8 cellular contexts compared by ENCODE assay signal in genomic region chr3:107431298-107432012, GRCh38. TPM values are rescaled to one million over a fixed set of nuclear protein-coding genes. Genes with fewer than 3 reads are reported as not detected.
DNase-seq lines count a peak whose midpoint lies in the region; ATAC-seq and TF ChIP-seq lines count a peak whose summit lies in the region.

No MANE protein-coding gene starts in this region.

- DNase-seq in SKM-1 treated with dmso at 0.1 percent for 144 hours (lab: John Stamatoyannopoulos, UW; ENCODE audit: unreplicated experiment) (peak; percentile 42), SKM-1 (lab: John Stamatoyannopoulos, UW; ENCODE audit: unreplicated experiment) (no peak), NCI-H1694 treated with DMSO at 0.1 percent for 48 hours (lab: John Stamatoyannopoulos, UW) (peak; percentile 67), iris pigment epithelial cell (ENCODE audit: low read depth) (peak; percentile 51), smooth muscle cell (lab: John Stamatoyannopoulos, UW; ENCODE audit: unreplicated experiment) (peak; percentile 29)
- peak; percentile 28 for DNase-seq in central memory CD4-positive, alpha-beta T cell

- no peaks in the 10 kb centered on the region for H4K20me1 ChIP-seq in smooth muscle cell (ENCODE audit: low read depth)

- peaks cover 12% of the 10 kb centered on the region for H3K4me1 ChIP-seq in smooth muscle cell (ENCODE audit: low read depth)

- H3K4me3 ChIP-seq in WI38 (ENCODE audit: low read depth, low read length) (peak overlapping the region; percentile 71), smooth muscle cell (peak overlapping the region; percentile 78)

- ATAC-seq in HG02759 (IDR thresholded peaks at IDR 0.05; ENCODE audit: unreplicated experiment): peak; percentile 73

- WGBS in smooth muscle cell (ENCODE audit: low lambda C conversion rate): under 1% methylated on average over 63 of the region's 80 CpGs

- H2AFZ ChIP-seq in smooth muscle cell (ENCODE audit: low read depth): peak overlapping the region; percentile 99

- no peaks in the 10 kb centered on the region for H3K79me2 ChIP-seq in smooth muscle cell (ENCODE audit: low read depth)

- H3K4me2 ChIP-seq in smooth muscle cell: peak overlapping the region; percentile 99

- no peaks in the 10 kb centered on the region for H3K9me3 ChIP-seq in smooth muscle cell (replicated peaks; ENCODE audit: low read depth)

- no peaks in the 10 kb centered on the region for H3K27me3 ChIP-seq in smooth muscle cell (ENCODE audit: low read depth)

- peak overlapping the region; percentile 61 for H3K9ac ChIP-seq in smooth muscle cell (ENCODE audit: low read depth)

- H3K36me3 ChIP-seq in smooth muscle cell (ENCODE audit: low read depth): no peaks in the 10 kb centered on the region

- peaks cover 7% of the 10 kb centered on the region for H3F3A ChIP-seq in smooth muscle cell (ENCODE audit: low read depth)

- TF ChIP-seq CTCF in WI38 (IDR thresholded peaks at IDR 0.05; ENCODE audit: low read depth, low read length) (no peak), smooth muscle cell (IDR thresholded peaks at IDR 0.05; ENCODE audit: borderline replicate concordance, insufficient read depth, poor library complexity, severe bottlenecking) (no peak)

- H3K27ac ChIP-seq in smooth muscle cell (ENCODE audit: low read depth): no peak overlapping the region

RNA-seq across cellular contexts. Expression of gene CCDC54, which starts 54.2 kb away (rescaled TPM):
- total RNA-seq in smooth muscle cell: not detected in 2 replicates
- 0.49 TPM in 1 of 2 replicates, not detected in the other for polyA plus RNA-seq in smooth muscle cell
